Comparison of ENCODE assay signal across 1 cellular context in genomic region chr1:154358519-154358918, GRCh38.
A peak's percentile ranks its signal among the peaks of the same experiment; 100 is the strongest.
TF ChIP-seq lines count a peak whose summit lies in the region.

No MANE protein-coding gene starts in this region.

TF ChIP-seq in K562, 482 proteins besides CTCF, POLR2A, EP300 and RAD21:
- no peak for TF ChIP-seq PHB (CRISPR knock-in tag; IDR thresholded peaks at IDR 0.05)
- no peak for TF ChIP-seq ELF1 (tag; IDR thresholded peaks at IDR 0.05)
- TF ChIP-seq, protein P1, sequence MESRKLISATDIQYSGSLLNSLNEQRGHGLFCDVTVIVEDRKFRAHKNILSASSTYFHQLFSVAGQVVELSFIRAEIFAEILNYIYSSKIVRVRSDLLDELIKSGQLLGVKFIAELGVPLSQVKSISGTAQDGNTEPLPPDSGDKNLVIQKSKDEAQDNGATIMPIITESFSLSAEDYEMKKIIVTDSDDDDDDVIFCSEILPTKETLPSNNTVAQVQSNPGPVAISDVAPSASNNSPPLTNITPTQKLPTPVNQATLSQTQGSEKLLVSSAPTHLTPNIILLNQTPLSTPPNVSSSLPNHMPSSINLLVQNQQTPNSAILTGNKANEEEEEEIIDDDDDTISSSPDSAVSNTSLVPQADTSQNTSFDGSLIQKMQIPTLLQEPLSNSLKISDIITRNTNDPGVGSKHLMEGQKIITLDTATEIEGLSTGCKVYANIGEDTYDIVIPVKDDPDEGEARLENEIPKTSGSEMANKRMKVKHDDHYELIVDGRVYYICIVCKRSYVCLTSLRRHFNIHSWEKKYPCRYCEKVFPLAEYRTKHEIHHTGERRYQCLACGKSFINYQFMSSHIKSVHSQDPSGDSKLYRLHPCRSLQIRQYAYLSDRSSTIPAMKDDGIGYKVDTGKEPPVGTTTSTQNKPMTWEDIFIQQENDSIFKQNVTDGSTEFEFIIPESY (CRISPR knock-in tag; IDR thresholded peaks at IDR 0.05) = 0 out of 2 replicates have a peak, but pooled peaks have one; percentile 22
- TF ChIP-seq, protein P2, sequence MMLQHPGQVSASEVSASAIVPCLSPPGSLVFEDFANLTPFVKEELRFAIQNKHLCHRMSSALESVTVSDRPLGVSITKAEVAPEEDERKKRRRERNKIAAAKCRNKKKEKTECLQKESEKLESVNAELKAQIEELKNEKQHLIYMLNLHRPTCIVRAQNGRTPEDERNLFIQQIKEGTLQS (IDR thresholded peaks at IDR 0.05) = no peak
- TF ChIP-seq, protein P2 (CRISPR knock-in tag; conservative IDR thresholded peaks at IDR 0.05) = no peak
TF ChIP-seq in K562: peak in this region for 1.
